17 cellular contexts compared by ENCODE assay signal in genomic region chr17:49364119-49364518, GRCh38. TPM values are rescaled to one million over a fixed set of nuclear protein-coding genes. Genes with fewer than 3 reads are reported as not detected.
DNase-seq lines count a peak whose midpoint lies in the region; TF ChIP-seq lines count a peak whose summit lies in the region.
"Had no signal": no experiment of that assay in that cellular context is flagged by ENCODE, and none has a peak within 500 bp of the region (broad histone marks: within the 10 kb centered on the region; RNA-seq: fewer than 3 reads in every experiment).

No MANE protein-coding gene starts in this region.

- H3F3A ChIP-seq in Loucy (ENCODE audit: low read depth): no peaks in the 10 kb centered on the region

- H3K9me2 ChIP-seq in Loucy (replicated peaks; ENCODE audit: low read depth, low read length): no peaks in the 10 kb centered on the region

- H3K4me1 ChIP-seq in Loucy (ENCODE audit: insufficient read depth, low read length, poor library complexity, severe bottlenecking): peaks cover 34% of the 10 kb centered on the region
- peaks cover 9 to 55% (median 37%) of the 10 kb centered on the region in 6 donors for H3K4me1 ChIP-seq in spleen

- peak; percentile 38 for DNase-seq in activated effector memory CD4-positive, alpha-beta T cell treated with anti-CD3 and anti-CD28 coated beads, Interleukin-2, amount 50 U/mL, for 16 hours
- DNase-seq in activated effector memory CD4-positive, alpha-beta T cell treated with Interleukin-2 at 50 U/mL for 16 hours: no peak
- DNase-seq in astrocyte of the spinal cord (ENCODE audit: low read depth, low spot score): no peak
- DNase-seq in HPDE6-E6E7 (ENCODE audit: extremely low spot score): no peak
- DNase-seq in spleen: no peak
- DNase-seq in activated CD4-positive, alpha-beta T cell treated with anti-CD3 and anti-CD28 coated beads for 1 hour: no peak
- DNase-seq: EL, GF-D8, H9, NCI-H1417, NCI-H1694 treated with DMSO at 0.1 percent for 48 hours, NCI-H2081 treated with DMSO at 0.1 percent for 48 hours, NCI-H446 treated with DMSO at 0.1 percent for 48 hours, NCI-H526 treated with DMSO at 0.1 percent for 48 hours, Right ventricle myocardium superior had no signal

- H3K36me3 ChIP-seq in Loucy (ENCODE audit: insufficient read depth, low read length) (no peaks in the 10 kb centered on the region), spleen (no peaks in the 10 kb centered on the region)

- in situ Hi-C loops in astrocyte of the spinal cord (cut with HindIII; ENCODE audit: low sequenced_read_pairs): no loop called here

- H3K27ac ChIP-seq in spleen: no peak overlapping the region
- H3K27ac ChIP-seq: HL-60 had no signal

- no peak overlapping the region for H3K9ac ChIP-seq in Loucy (ENCODE audit: low read depth, low read length, poor library complexity, severe bottlenecking)

- intact Hi-C loops in spleen (cut with DNase I; ENCODE audit: low total_unique reads): loop anchor here (10.0 kb wide), 1 partner anchor 49 kb away; no protein-coding TSS in a partner anchor

- peaks cover 19% of the 10 kb centered on the region for H4K20me1 ChIP-seq in Loucy (ENCODE audit: insufficient read depth, low read length, poor library complexity, severe bottlenecking)

- TF ChIP-seq POLR2A in spleen (IDR thresholded peaks at IDR 0.05): no peak

- H3K4me2 ChIP-seq in Loucy (ENCODE audit: low read depth, low read length, poor library complexity, severe bottlenecking): no peak overlapping the region

- TF ChIP-seq CTCF in Loucy (conservative IDR thresholded peaks at IDR 0.05; ENCODE audit: low read length) (peak; percentile 49), astrocyte of the spinal cord (IDR thresholded peaks at IDR 0.05; ENCODE audit: low read depth, low read length) (peak; percentile 14), spleen (IDR thresholded peaks at IDR 0.05 in 8 of 11, conservative IDR thresholded peaks at IDR 0.05 in 3 of 11) (no peak)

- 92 to 96% (median 95%) methylated on average over 2 of the region's 2 CpGs for WGBS in spleen, 5 donors

- H3K9me3 ChIP-seq in Loucy (ENCODE audit: insufficient read depth, low read depth, low read length) (no peaks in the 10 kb centered on the region), spleen (no peaks in the 10 kb centered on the region)

- peaks cover 20% of the 10 kb centered on the region for H3K79me2 ChIP-seq in Loucy (ENCODE audit: insufficient read depth, low read length)

- H3K4me3 ChIP-seq in Loucy (ENCODE audit: low read length, poor library complexity, severe bottlenecking) (no peak overlapping the region), astrocyte of the spinal cord (ENCODE audit: low read depth, low read length) (no peak overlapping the region), spleen (no peak overlapping the region)

- H2AFZ ChIP-seq in Loucy (ENCODE audit: low read length): no peak overlapping the region

- H3K27me3 ChIP-seq in Loucy (ENCODE audit: insufficient read depth, low read length, poor library complexity, severe bottlenecking) (no peaks in the 10 kb centered on the region), spleen (replicated peaks in 1 of 7) (no peaks in the 10 kb centered on the region)

RNA-seq across cellular contexts. Expression of gene ZNF652, which starts 2.1 kb away (rescaled TPM):
- total RNA-seq in spleen: 10 to 100 TPM; 51.4 to 73.9 (median 57.5) TPM
- 10 to 100 TPM; 18.2 to 26.6 (median 23.3) TPM for polyA plus RNA-seq in spleen

RNA-seq across cellular contexts. Expression of gene PHB1, which starts 50.6 kb away (rescaled TPM):
- 10 to 100 TPM; 49.4 to 84.1 (median 66.6) TPM for total RNA-seq in spleen
- 100 to 1,000 TPM in 1 of 3 donors, 10 to 100 TPM in 2; 60.3 to 109 (median 95.5) TPM for polyA plus RNA-seq in spleen

Comparison
In these comparisons a context has a peak if more than half of its experiments do, and no peak if none do; other contexts are left out.
1. CTCF ChIP-seq: peak in Loucy (single experiment) and astrocyte of the spinal cord (single experiment); none in spleen (0 of 11).